ENCODE assay signal across 8 cellular contexts in the genomic region with DNA sequence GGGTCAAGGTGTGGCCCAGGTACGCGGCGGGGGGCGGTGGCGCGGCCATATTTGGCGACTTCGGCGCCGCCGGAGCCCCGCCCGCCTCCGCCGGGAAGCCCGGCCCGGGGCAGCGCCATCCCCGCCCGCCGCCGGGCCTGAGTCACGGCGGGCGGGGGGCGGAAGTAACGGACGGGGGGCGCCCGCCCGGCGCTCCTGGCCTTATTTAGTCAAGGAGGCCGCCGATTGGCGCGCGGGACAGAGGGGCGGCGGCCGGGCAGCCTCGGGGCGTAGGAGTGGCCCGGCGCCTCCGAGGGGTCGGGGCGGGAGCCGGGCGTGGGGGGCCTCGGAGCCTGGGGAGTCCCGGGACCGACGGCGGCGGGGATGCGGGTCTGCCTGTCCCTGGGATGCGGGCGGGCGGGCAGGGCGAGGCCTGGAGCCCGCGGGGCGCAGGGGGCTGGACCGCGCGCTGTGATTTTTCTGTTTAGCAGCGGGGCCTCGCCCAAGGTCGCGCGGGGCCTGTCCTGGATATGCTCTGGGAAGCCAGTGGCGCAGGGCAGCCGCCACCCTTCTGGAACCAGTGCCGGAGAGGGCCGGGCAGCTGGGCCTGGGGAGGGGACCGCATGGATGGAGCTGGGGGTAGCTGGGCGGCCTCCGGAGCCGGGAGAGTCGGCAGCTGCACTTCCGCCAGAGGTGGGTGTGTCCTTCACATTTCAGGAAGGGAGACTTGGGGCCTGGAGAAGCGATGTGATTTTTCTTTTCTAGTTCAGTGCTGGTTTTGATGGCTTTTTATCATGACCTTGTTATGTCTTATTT. TPM values are rescaled to one million over a fixed set of nuclear protein-coding genes. Genes with fewer than 3 reads are reported as not detected.
A peak's percentile ranks its signal among the peaks of the same experiment; 100 is the strongest.
DNase-seq lines count a peak whose midpoint lies in the region; ATAC-seq and TF ChIP-seq lines count a peak whose summit lies in the region.

No MANE protein-coding gene starts in this region.

- no peaks in the 10 kb centered on the region for H3K9me3 ChIP-seq in thymus (ENCODE audit: control insufficient read depth)

- 1% methylated on average over 82 of the region's 82 CpGs for WGBS in thymus

- peaks cover 23% of the 10 kb centered on the region for H3K4me1 Mint-ChIP-seq in nephron

- peak overlapping the region; percentile 87 to 96 (median 94) for H3K4me3 Mint-ChIP-seq in nephron

- peaks cover 21% of the 10 kb centered on the region for H3K27me3 ChIP-seq in thymus (ENCODE audit: control insufficient read depth, insufficient read depth)

- H3K4me1 ChIP-seq in thymus (ENCODE audit: control insufficient read depth, insufficient read depth, low read length), result peaks cover 12% of the 10 kb centered on the region

- DNase-seq in DMS 273 (lab: John Stamatoyannopoulos, UW; ENCODE audit: unreplicated experiment) (peak; percentile 91), DMS 273 treated with DMSO at 0.1 percent for 48 hours (lab: John Stamatoyannopoulos, UW) (no peak), RKO (ENCODE audit: low spot score) (peak; percentile 87), activated gamma-delta T cell (lab: John Stamatoyannopoulos, UW) (peak; percentile 73), fibroblast of villous mesenchyme (ENCODE audit: low read depth) (peak; percentile 80)

- H3K36me3 ChIP-seq in thymus (ENCODE audit: control insufficient read depth, insufficient read depth), result peaks cover 24% of the 10 kb centered on the region

- peaks cover 23% of the 10 kb centered on the region for H3K36me3 Mint-ChIP-seq in nephron (ENCODE audit: low read depth)

- H3K27me3 Mint-ChIP-seq in nephron (ENCODE audit: low read depth), result peaks cover 22% of the 10 kb centered on the region

- H3K9me3 Mint-ChIP-seq in nephron, result peaks cover 5% of the 10 kb centered on the region

- H3K27ac Mint-ChIP-seq in nephron, result peak overlapping the region; percentile 88 to 96 (median 96)

- no peak for TF ChIP-seq CTCF in fibroblast of villous mesenchyme (IDR thresholded peaks at IDR 0.05; ENCODE audit: insufficient read depth, low read depth, low read length)
- TF ChIP-seq CTCF in nephron (IDR thresholded peaks at IDR 0.05; ENCODE audit: unreplicated experiment in 3 of 3), result no peak

- peak overlapping the region; percentile 99 for H3K27ac ChIP-seq in thymus (ENCODE audit: low read depth)

- ATAC-seq in HG03571 (IDR thresholded peaks at IDR 0.05; ENCODE audit: unreplicated experiment), result peak; percentile 24

- H3K4me3 ChIP-seq in fibroblast of villous mesenchyme (ENCODE audit: low read depth, low read length) (peak overlapping the region; percentile 73), thymus (ENCODE audit: low read length) (peak overlapping the region; percentile 99)

RNA-seq across cellular contexts. Expression of gene ACTG1, which starts 2.3 kb away (rescaled TPM):
- 10,242 and 13,686 TPM in 2 replicates for total RNA-seq in fibroblast of villous mesenchyme
- 2,739 TPM for polyA plus RNA-seq in thymus

RNA-seq across cellular contexts. Expression of gene FSCN2, which starts 13.2 kb away (rescaled TPM):
- 1.7 and 3.5 TPM in 2 replicates for total RNA-seq in fibroblast of villous mesenchyme
- polyA plus RNA-seq in thymus, result 0.87 TPM

RNA-seq across cellular contexts. Expression of gene FAAP100, which starts 37.2 kb away (rescaled TPM):
- total RNA-seq in fibroblast of villous mesenchyme, result 27.6 and 40.3 TPM in 2 replicates
- polyA plus RNA-seq in thymus, result 43.9 TPM
